In the genomic region with DNA sequence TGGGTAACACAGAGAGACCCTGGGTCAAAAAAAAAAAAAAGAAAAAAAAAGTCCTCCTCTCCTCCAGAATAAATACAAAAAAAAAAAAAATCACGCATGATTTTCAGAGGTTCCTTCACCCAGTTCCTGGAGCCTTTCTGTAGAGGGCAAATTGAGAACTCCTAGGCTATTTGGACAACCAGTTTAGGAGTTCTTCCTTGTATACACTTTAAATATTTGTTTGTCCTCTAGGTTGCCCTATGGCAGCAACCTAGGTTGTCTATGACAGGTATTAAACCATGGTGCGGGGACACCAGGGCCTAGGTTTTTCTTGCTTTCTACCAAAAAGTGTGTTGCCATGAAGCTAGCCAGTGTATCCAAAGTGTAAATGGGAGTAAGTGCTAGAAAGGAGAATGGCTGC, we compare ENCODE assay signal across 21 cellular contexts. TPM values are rescaled to one million over a fixed set of nuclear protein-coding genes. Genes with fewer than 3 reads are reported as not detected.
DNase-seq lines count a peak whose midpoint lies in the region; ATAC-seq, FAIRE-seq and TF ChIP-seq lines count a peak whose summit lies in the region.
"Had no signal": no experiment of that assay in that cellular context is flagged by ENCODE, and none has a peak within 500 bp of the region (broad histone marks: within the 10 kb centered on the region; RNA-seq: fewer than 3 reads in every experiment).

No MANE protein-coding gene starts in this region.

- DNase-seq in LNCaP clone FGC (ENCODE audit: low read depth): peak; percentile 79
- DNase-seq in left lobe of liver (ENCODE audit: low spot score): no peak
- DNase-seq in neural crest cell (ENCODE audit: low read depth, low spot score): no peak
- no peak for DNase-seq in frontal cortex (ENCODE audit: low spot score in 2 of 2)
- no peak for DNase-seq in sciatic nerve (ENCODE audit: low spot score)
- DNase-seq: ACHN; BE2C; C1 segment of cervical spinal cord; Caco-2; CD4-positive, alpha-beta T cell; H9; IMR-90 had no signal

- H3K4me3 Mint-ChIP-seq in neural crest cell: peak overlapping the region; percentile 1
- H3K4me3 Mint-ChIP-seq: CD4-positive, alpha-beta T cell; H9 had no signal

- H3K36me3 Mint-ChIP-seq in neural crest cell (ENCODE audit: low read depth): peaks cover 3% of the 10 kb centered on the region

- H3K9me3 Mint-ChIP-seq in neural crest cell: no peaks in the 10 kb centered on the region
- H3K9me3 Mint-ChIP-seq: CD4-positive, alpha-beta T cell; H9 had no signal

- H3K4me3 ChIP-seq in LNCaP clone FGC (ENCODE audit: low read depth, low read length): peak overlapping the region; percentile 27
- H3K4me3 ChIP-seq: K562 had no signal

- TF ChIP-seq CTCF in LNCaP clone FGC (IDR thresholded peaks at IDR 0.05; ENCODE audit: control insufficient read depth, extremely low read depth, insufficient read depth) (no peak), neural crest cell (conservative IDR thresholded peaks at IDR 0.05) (no peak)

- H3K4me1 Mint-ChIP-seq in neural crest cell: peaks cover 37% of the 10 kb centered on the region

- no peak overlapping the region for H3K27ac Mint-ChIP-seq in neural crest cell (ENCODE audit: unreplicated experiment)
- H3K27ac Mint-ChIP-seq: CD4-positive, alpha-beta T cell; H9 had no signal

- ATAC-seq in left lobe of liver: peak; percentile 5
- no peak for ATAC-seq in GM18861 (IDR thresholded peaks at IDR 0.05; ENCODE audit: unreplicated experiment)
- no peak for ATAC-seq in sciatic nerve
- ATAC-seq: K562 had no signal

- intact Hi-C loops in sciatic nerve (cut with DNase I): no loop called here

- no peak for FAIRE-seq in frontal cortex (lab: Jason Lieb, UNC)
- FAIRE-seq: A204.1, D721Med, G401.6, GM12892, GM19239, H1, K562 had no signal

- H3K27me3 Mint-ChIP-seq in neural crest cell (ENCODE audit: low read depth): no peaks in the 10 kb centered on the region
- H3K27me3 Mint-ChIP-seq: CD4-positive, alpha-beta T cell had no signal

RNA-seq across cellular contexts. Expression of a gene that starts 3.8 kb away (rescaled TPM):
- total RNA-seq in left lobe of liver: 19.9 TPM
- 24.2 and 25.5 TPM in 2 replicates for total RNA-seq in neural crest cell
- total RNA-seq in frontal cortex: 18.8 TPM
- total RNA-seq in sciatic nerve: 24.9 TPM

RNA-seq across cellular contexts. Expression of a gene that starts 4.2 kb away (rescaled TPM):
- total RNA-seq in left lobe of liver: 31.3 TPM
- 39.3 and 44.5 TPM in 2 replicates for total RNA-seq in neural crest cell
- total RNA-seq in frontal cortex: 15.5 TPM
- total RNA-seq in sciatic nerve: 36.2 TPM

RNA-seq across cellular contexts. Expression of a gene that starts 25.4 kb away (rescaled TPM):
- total RNA-seq in left lobe of liver: not detected
- not detected in 2 replicates for total RNA-seq in neural crest cell
- total RNA-seq in frontal cortex: not detected
- total RNA-seq in sciatic nerve: not detected
- total RNA-seq: CD4-positive, alpha-beta T cell; H1; H9; HT1080; IMR-90; K562 had no signal

RNA-seq across cellular contexts. Expression of a gene that starts 33.3 kb away (rescaled TPM):
- 1.0 TPM for total RNA-seq in left lobe of liver
- total RNA-seq in neural crest cell: 0.44 and 0.61 TPM in 2 replicates
- not detected for total RNA-seq in frontal cortex
- total RNA-seq in sciatic nerve: 0.49 TPM
- total RNA-seq: IMR-90 had no signal

RNA-seq across cellular contexts. Expression of a gene that starts 39.2 kb away (rescaled TPM):
- total RNA-seq in left lobe of liver: 106 TPM
- 9.1 and 9.9 TPM in 2 replicates for total RNA-seq in neural crest cell
- total RNA-seq in frontal cortex: 4.5 TPM
- 9.8 TPM for total RNA-seq in sciatic nerve
